ENCODE assay signal across 29 cellular contexts in genomic region chr21:16269497-16269896, GRCh38.
"Had no signal": no experiment of that assay in that cellular context is flagged by ENCODE, and none has a peak within 500 bp of the region (broad histone marks: within the 10 kb centered on the region; RNA-seq: fewer than 3 reads in every experiment).

No MANE protein-coding gene starts in this region.

- H3K9me3 Mint-ChIP-seq: stimulated activated effector memory CD8-positive, alpha-beta T cell treated with anti-CD3 and anti-CD28 coated beads, Interleukin-12 subunit alpha, Interleukin-12 subunit beta, amount 100 ng/mL, for 72 hours; stimulated activated memory B cell treated with anti-CD40 and anti-IgM and Interleukin-4, amounts not matched to agents 10 μg/mL and 1 μg/mL and 100 μg/mL, for 72 hours; stimulated activated naive B cell treated with anti-CD40 and anti-IgM and Interleukin-4, amounts not matched to agents 10 μg/mL and 1 μg/mL and 100 μg/mL, for 72 hours; stimulated activated naive CD8-positive, alpha-beta T cell treated with anti-CD3 and anti-CD28 coated beads, Interleukin-15, amount 100 ng/mL, for 72 hours; stimulated activated naive CD8-positive, alpha-beta T cell treated with anti-CD3 and anti-CD28 coated beads, Interleukin-15, Interleukin-2, amounts not matched to agents 100 ng/mL and 50 ng/mL, for 24 hours; type B pancreatic cell had no signal

- H3K27ac Mint-ChIP-seq: stimulated activated effector memory CD8-positive, alpha-beta T cell treated with anti-CD3 and anti-CD28 coated beads, Interleukin-12 subunit alpha, Interleukin-12 subunit beta, amount 100 ng/mL, for 72 hours; stimulated activated memory B cell treated with anti-CD40 and anti-IgM and Interleukin-4, amounts not matched to agents 10 μg/mL and 1 μg/mL and 100 μg/mL, for 72 hours; stimulated activated naive B cell treated with anti-CD40 and anti-IgM and Interleukin-4, amounts not matched to agents 10 μg/mL and 1 μg/mL and 100 μg/mL, for 72 hours; stimulated activated naive CD8-positive, alpha-beta T cell treated with anti-CD3 and anti-CD28 coated beads, Interleukin-15, amount 100 ng/mL, for 72 hours; stimulated activated naive CD8-positive, alpha-beta T cell treated with anti-CD3 and anti-CD28 coated beads, Interleukin-15, Interleukin-2, amounts not matched to agents 100 ng/mL and 50 ng/mL, for 24 hours; type B pancreatic cell had no signal

- H3K4me3 ChIP-seq: stomach, suprapubic skin, testis, thoracic aorta, thyroid gland, tibial artery, tibial nerve, transverse colon, upper lobe of left lung, upper lobe of right lung, uterus, vagina had no signal

- FAIRE-seq: urothelium cell line had no signal

- H3K9me3 ChIP-seq: stomach, suprapubic skin, testis, thoracic aorta, thyroid gland, tibial artery, tibial nerve, transverse colon, upper lobe of left lung, upper lobe of right lung, uterus, vagina had no signal

- DNase-seq: stimulated activated CD4-positive, alpha-beta T cell treated with anti-CD3 and anti-CD28 coated beads, Interleukin-2, amount 100 ng/mL, for 48 hours; stimulated activated CD4-positive, alpha-beta T cell treated with anti-CD3 and anti-CD28 coated beads, Interleukin-4, amount 100 ng/mL, for 1 hour; stimulated activated CD4-positive, alpha-beta T cell treated with anti-CD3 and anti-CD28 coated beads, Interleukin-4, amount 100 ng/mL, for 24 hours; stimulated activated CD4-positive, alpha-beta T cell treated with anti-CD3 and anti-CD28 coated beads, Interleukin-4, amount 100 ng/mL, for 4 hours; stimulated activated CD8-positive, alpha-beta memory T cell treated with anti-CD3 and anti-CD28 coated beads, Interleukin-4, amount 100 ng/mL, for 48 hours; stimulated activated naive B cell treated with anti-CD40 and anti-IgM and Interleukin-4, amounts not matched to agents 10 μg/mL and 1 μg/mL and 100 μg/mL, for 72 hours; stimulated activated naive CD4-positive, alpha-beta T cell; stimulated activated naive CD4-positive, alpha-beta T cell treated with Interleukin-2 at 50 U/mL for 16 hours; stimulated activated naive CD8-positive, alpha-beta T cell treated with anti-CD3 and anti-CD28 coated beads, Interleukin-15, amount 100 ng/mL, for 72 hours; stimulated activated naive CD8-positive, alpha-beta T cell treated with anti-CD3 and anti-CD28 coated beads, Interleukin-15, Interleukin-2, amounts not matched to agents 100 U/mL and 50 U/mL, for 24 hours; stomach; substantia nigra; testis; thyroid gland; tibial artery; transverse colon; trophoblast cell; upper lobe of left lung; upper lobe of right lung; uterus had no signal

- H3K36me3 ChIP-seq: stomach, suprapubic skin, thoracic aorta, thyroid gland, tibial artery, tibial nerve, transverse colon, upper lobe of left lung, upper lobe of right lung, uterus, vagina had no signal

- H3K36me3 Mint-ChIP-seq: stimulated activated effector memory CD8-positive, alpha-beta T cell treated with anti-CD3 and anti-CD28 coated beads, Interleukin-12 subunit alpha, Interleukin-12 subunit beta, amount 100 ng/mL, for 72 hours; stimulated activated memory B cell treated with anti-CD40 and anti-IgM and Interleukin-4, amounts not matched to agents 10 μg/mL and 1 μg/mL and 100 μg/mL, for 72 hours; stimulated activated naive B cell treated with anti-CD40 and anti-IgM and Interleukin-4, amounts not matched to agents 10 μg/mL and 1 μg/mL and 100 μg/mL, for 72 hours had no signal

- H3K27ac ChIP-seq: stomach, suprapubic skin, testis, thoracic aorta, thyroid gland, tibial artery, tibial nerve, transverse colon, upper lobe of left lung, upper lobe of right lung, uterus, vagina had no signal

- H3K27me3 ChIP-seq: stomach, suprapubic skin, testis, thyroid gland, tibial artery, tibial nerve, transverse colon, upper lobe of left lung, upper lobe of right lung, uterus, vagina had no signal

- H3K4me3 Mint-ChIP-seq: stimulated activated effector memory CD8-positive, alpha-beta T cell treated with anti-CD3 and anti-CD28 coated beads, Interleukin-12 subunit alpha, Interleukin-12 subunit beta, amount 100 ng/mL, for 72 hours; stimulated activated memory B cell treated with anti-CD40 and anti-IgM and Interleukin-4, amounts not matched to agents 10 μg/mL and 1 μg/mL and 100 μg/mL, for 72 hours; stimulated activated naive B cell treated with anti-CD40 and anti-IgM and Interleukin-4, amounts not matched to agents 10 μg/mL and 1 μg/mL and 100 μg/mL, for 72 hours; stimulated activated naive CD8-positive, alpha-beta T cell treated with anti-CD3 and anti-CD28 coated beads, Interleukin-15, amount 100 ng/mL, for 72 hours; stimulated activated naive CD8-positive, alpha-beta T cell treated with anti-CD3 and anti-CD28 coated beads, Interleukin-15, Interleukin-2, amounts not matched to agents 100 ng/mL and 50 ng/mL, for 24 hours; type B pancreatic cell had no signal

- H3K27me3 Mint-ChIP-seq: stimulated activated memory B cell treated with anti-CD40 and anti-IgM and Interleukin-4, amounts not matched to agents 10 μg/mL and 1 μg/mL and 100 μg/mL, for 72 hours; stimulated activated naive B cell treated with anti-CD40 and anti-IgM and Interleukin-4, amounts not matched to agents 10 μg/mL and 1 μg/mL and 100 μg/mL, for 72 hours; stimulated activated naive CD8-positive, alpha-beta T cell treated with anti-CD3 and anti-CD28 coated beads, Interleukin-15, amount 100 ng/mL, for 72 hours; stimulated activated naive CD8-positive, alpha-beta T cell treated with anti-CD3 and anti-CD28 coated beads, Interleukin-15, Interleukin-2, amounts not matched to agents 100 ng/mL and 50 ng/mL, for 24 hours; type B pancreatic cell had no signal

- H3K4me1 Mint-ChIP-seq: stimulated activated effector memory CD8-positive, alpha-beta T cell treated with anti-CD3 and anti-CD28 coated beads, Interleukin-12 subunit alpha, Interleukin-12 subunit beta, amount 100 ng/mL, for 72 hours; stimulated activated memory B cell treated with anti-CD40 and anti-IgM and Interleukin-4, amounts not matched to agents 10 μg/mL and 1 μg/mL and 100 μg/mL, for 72 hours; stimulated activated naive B cell treated with anti-CD40 and anti-IgM and Interleukin-4, amounts not matched to agents 10 μg/mL and 1 μg/mL and 100 μg/mL, for 72 hours; stimulated activated naive CD8-positive, alpha-beta T cell treated with anti-CD3 and anti-CD28 coated beads, Interleukin-15, amount 100 ng/mL, for 72 hours had no signal
